In the genomic region with DNA sequence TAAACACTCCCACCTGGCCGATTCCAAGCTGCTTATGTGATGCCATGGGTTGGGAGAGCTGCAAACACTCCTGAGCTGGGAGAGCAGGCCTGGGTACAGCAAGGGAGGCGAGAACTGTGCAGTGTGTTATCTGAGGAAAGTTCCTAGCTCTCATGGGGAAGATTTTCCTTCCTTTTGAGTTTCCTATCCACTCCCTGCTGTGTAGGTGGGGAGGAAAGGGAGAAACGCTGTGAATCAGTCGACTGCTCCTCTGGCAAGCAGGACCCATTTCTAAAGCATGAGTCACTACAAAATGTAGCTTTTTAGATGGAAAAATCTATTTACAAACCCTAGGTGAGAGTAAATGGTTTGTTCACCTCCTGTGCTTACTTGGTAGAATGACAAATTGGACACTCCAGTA, we compare ENCODE assay signal across 13 cellular contexts.
A peak's percentile ranks its signal among the peaks of the same experiment; 100 is the strongest.
DNase-seq lines count a peak whose midpoint lies in the region; ATAC-seq, FAIRE-seq and TF ChIP-seq lines count a peak whose summit lies in the region.
"Had no signal": no experiment of that assay in that cellular context is flagged by ENCODE, and none has a peak within 500 bp of the region (broad histone marks: within the 10 kb centered on the region; RNA-seq: fewer than 3 reads in every experiment).

No MANE protein-coding gene starts in this region.

- FAIRE-seq in HTR-8/SVneo (lab: Jason Lieb, UNC) (no peak), bronchial epithelial cell (lab: Jason Lieb, UNC) (no peak)
- FAIRE-seq: GM12892 had no signal

- no peaks in the 10 kb centered on the region for H3K36me3 ChIP-seq in bronchial epithelial cell (ENCODE audit: control insufficient read depth, insufficient read depth, low read length)
- H3K36me3 ChIP-seq in kidney epithelial cell (ENCODE audit: control insufficient read depth, insufficient read depth, low read length), result no peaks in the 10 kb centered on the region

- no peak for TF ChIP-seq POLR2A in GM18505 (IDR thresholded peaks at IDR 0.05; ENCODE audit: borderline replicate concordance, extremely low read depth, insufficient read depth, insufficient read length)

- CTCF ChIA-PET in activated CD8-positive, alpha-beta T cell treated with anti-CD3 and anti-CD28 coated beads for 36 hours (lab: Charles Lee), result no interaction called here

- H3K27me3 Mint-ChIP-seq in activated CD8-positive, alpha-beta T cell treated with anti-CD3 and anti-CD28 coated beads for 36 hours, result peaks cover 33% of the 10 kb centered on the region

- peaks cover 10% of the 10 kb centered on the region for H3K27me3 ChIP-seq in bronchial epithelial cell (ENCODE audit: control insufficient read depth, insufficient read depth, low read length)
- no peaks in the 10 kb centered on the region for H3K27me3 ChIP-seq in kidney epithelial cell (ENCODE audit: control insufficient read depth, insufficient read depth, low read length)

- DNase-seq in 8988T (peak; percentile 40), HTR-8/SVneo (ENCODE audit: insufficient read length, low spot score) (peak; percentile 55), bronchial epithelial cell (ENCODE audit: low read depth) (peak; percentile 81), kidney epithelial cell (ENCODE audit: low read depth) (peak; percentile 64), NOMO-1 (lab: John Stamatoyannopoulos, UW; ENCODE audit: unreplicated experiment in 2 of 2) (no peak)
- no peak for DNase-seq in activated CD8-positive, alpha-beta T cell treated with anti-CD3 and anti-CD28 coated beads for 36 hours
- DNase-seq: AML-193, NCI-H524 had no signal

- no peak overlapping the region for H3K4me3 ChIP-seq in bronchial epithelial cell (ENCODE audit: low read depth, low read length)
- H3K4me3 ChIP-seq in kidney epithelial cell (ENCODE audit: low read depth, low read length), result no peak overlapping the region
- H3K4me3 ChIP-seq: GM23338 had no signal

- H3K9me3 Mint-ChIP-seq in activated CD8-positive, alpha-beta T cell treated with anti-CD3 and anti-CD28 coated beads for 36 hours, result no peaks in the 10 kb centered on the region
- H3K9me3 Mint-ChIP-seq: activated naive CD4-positive, alpha-beta T cell treated with anti-CD3 and anti-CD28 coated beads, Interleukin-2, amount 50 U/mL, for 24 hours; GM23338 had no signal

- POLR2A ChIA-PET in activated CD8-positive, alpha-beta T cell treated with anti-CD3 and anti-CD28 coated beads for 36 hours (lab: Charles Lee), result no interaction called here

- no peak for ATAC-seq in GM18909 (IDR thresholded peaks at IDR 0.05; ENCODE audit: poor library complexity, unreplicated experiment)
- no peak for ATAC-seq in GM18505 (IDR thresholded peaks at IDR 0.05; ENCODE audit: unreplicated experiment)
- no peak for ATAC-seq in activated CD8-positive, alpha-beta T cell treated with anti-CD3 and anti-CD28 coated beads for 36 hours
- ATAC-seq: GM23338 had no signal

- TF ChIP-seq CTCF in bronchial epithelial cell (IDR thresholded peaks at IDR 0.05; ENCODE audit: insufficient read depth, low read length, severe bottlenecking) (no peak), kidney epithelial cell (IDR thresholded peaks at IDR 0.05; ENCODE audit: insufficient read depth, low read length, poor library complexity, severe bottlenecking) (no peak)
- no peak for TF ChIP-seq CTCF in activated CD8-positive, alpha-beta T cell treated with anti-CD3 and anti-CD28 coated beads for 36 hours (IDR thresholded peaks at IDR 0.05)

- intact Hi-C loops in activated CD8-positive, alpha-beta T cell treated with anti-CD3 and anti-CD28 coated beads for 36 hours (cut with micrococcal nuclease), result no loop called here

- no peak overlapping the region for H3K27ac Mint-ChIP-seq in activated CD8-positive, alpha-beta T cell treated with anti-CD3 and anti-CD28 coated beads for 36 hours
- H3K27ac Mint-ChIP-seq: GM23338 had no signal

- H3K4me3 Mint-ChIP-seq in activated CD8-positive, alpha-beta T cell treated with anti-CD3 and anti-CD28 coated beads for 36 hours, result no peak overlapping the region
- H3K4me3 Mint-ChIP-seq: activated naive CD4-positive, alpha-beta T cell treated with anti-CD3 and anti-CD28 coated beads, Interleukin-2, amount 50 U/mL, for 24 hours; GM23338 had no signal

- H3K36me3 Mint-ChIP-seq in activated CD8-positive, alpha-beta T cell treated with anti-CD3 and anti-CD28 coated beads for 36 hours (ENCODE audit: low read depth), result no peaks in the 10 kb centered on the region
- H3K36me3 Mint-ChIP-seq: activated naive CD4-positive, alpha-beta T cell treated with anti-CD3 and anti-CD28 coated beads, Interleukin-2, amount 50 U/mL, for 24 hours had no signal

- H3K4me1 Mint-ChIP-seq in activated CD8-positive, alpha-beta T cell treated with anti-CD3 and anti-CD28 coated beads for 36 hours (ENCODE audit: low read depth), result peaks cover 43% of the 10 kb centered on the region

Comparison
In these comparisons a context has a peak if more than half of its experiments do, and no peak if none do; other contexts are left out.
1. DNase-seq: peak in 8988T (single experiment), HTR-8/SVneo (single experiment), bronchial epithelial cell (single experiment) and kidney epithelial cell (single experiment); none in activated CD8-positive, alpha-beta T cell treated with anti-CD3 and anti-CD28 coated beads for 36 hours (single experiment) and NOMO-1 (0 of 2).